1 cellular context compared by ENCODE assay signal in the genomic region with DNA sequence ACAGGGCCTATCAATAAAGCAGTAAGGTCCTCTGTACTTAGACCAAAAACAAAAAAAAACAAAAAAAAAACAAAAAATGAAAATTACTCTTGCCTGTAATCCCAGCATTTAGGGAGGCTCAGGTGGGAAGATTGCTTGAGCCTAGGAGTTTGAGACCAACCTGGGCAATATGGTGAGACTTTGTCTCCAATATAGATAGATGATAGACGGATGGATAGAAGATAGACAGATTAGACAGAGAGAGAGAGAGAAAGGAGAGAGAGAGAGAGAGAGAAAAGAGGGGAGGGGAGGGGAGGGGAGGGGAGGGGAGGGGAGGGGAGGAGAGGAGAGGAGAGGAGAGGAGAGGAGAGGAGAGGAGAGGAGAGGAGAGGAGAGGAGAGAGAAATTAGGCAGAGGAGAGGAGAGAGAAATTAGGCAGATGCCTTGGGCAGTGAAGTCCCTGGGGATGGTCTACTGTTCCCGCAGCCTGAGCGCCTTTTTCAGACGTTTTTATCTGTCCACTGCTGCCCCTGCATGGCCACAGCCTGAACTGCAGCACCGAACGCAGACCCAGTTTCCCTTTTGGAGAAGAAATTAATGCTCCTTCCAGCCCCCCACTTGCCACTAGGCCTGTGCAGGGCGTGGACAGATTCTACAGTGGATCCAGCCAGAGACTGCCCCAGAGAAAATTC.
TF ChIP-seq lines count a peak whose summit lies in the region.

No MANE protein-coding gene starts in this region.

TF ChIP-seq in GM23338, 12 proteins besides CTCF, POLR2A, EP300 and RAD21 (continued from another document):
- TF ChIP-seq, protein P1, sequence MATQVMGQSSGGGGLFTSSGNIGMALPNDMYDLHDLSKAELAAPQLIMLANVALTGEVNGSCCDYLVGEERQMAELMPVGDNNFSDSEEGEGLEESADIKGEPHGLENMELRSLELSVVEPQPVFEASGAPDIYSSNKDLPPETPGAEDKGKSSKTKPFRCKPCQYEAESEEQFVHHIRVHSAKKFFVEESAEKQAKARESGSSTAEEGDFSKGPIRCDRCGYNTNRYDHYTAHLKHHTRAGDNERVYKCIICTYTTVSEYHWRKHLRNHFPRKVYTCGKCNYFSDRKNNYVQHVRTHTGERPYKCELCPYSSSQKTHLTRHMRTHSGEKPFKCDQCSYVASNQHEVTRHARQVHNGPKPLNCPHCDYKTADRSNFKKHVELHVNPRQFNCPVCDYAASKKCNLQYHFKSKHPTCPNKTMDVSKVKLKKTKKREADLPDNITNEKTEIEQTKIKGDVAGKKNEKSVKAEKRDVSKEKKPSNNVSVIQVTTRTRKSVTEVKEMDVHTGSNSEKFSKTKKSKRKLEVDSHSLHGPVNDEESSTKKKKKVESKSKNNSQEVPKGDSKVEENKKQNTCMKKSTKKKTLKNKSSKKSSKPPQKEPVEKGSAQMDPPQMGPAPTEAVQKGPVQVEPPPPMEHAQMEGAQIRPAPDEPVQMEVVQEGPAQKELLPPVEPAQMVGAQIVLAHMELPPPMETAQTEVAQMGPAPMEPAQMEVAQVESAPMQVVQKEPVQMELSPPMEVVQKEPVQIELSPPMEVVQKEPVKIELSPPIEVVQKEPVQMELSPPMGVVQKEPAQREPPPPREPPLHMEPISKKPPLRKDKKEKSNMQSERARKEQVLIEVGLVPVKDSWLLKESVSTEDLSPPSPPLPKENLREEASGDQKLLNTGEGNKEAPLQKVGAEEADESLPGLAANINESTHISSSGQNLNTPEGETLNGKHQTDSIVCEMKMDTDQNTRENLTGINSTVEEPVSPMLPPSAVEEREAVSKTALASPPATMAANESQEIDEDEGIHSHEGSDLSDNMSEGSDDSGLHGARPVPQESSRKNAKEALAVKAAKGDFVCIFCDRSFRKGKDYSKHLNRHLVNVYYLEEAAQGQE (IDR thresholded peaks at IDR 0.05; ENCODE audit: unreplicated experiment), result no peak
- TF ChIP-seq EZH2phosphoT487 (IDR thresholded peaks at IDR 0.05; ENCODE audit: unreplicated experiment) (no peak), POLR2AphosphoS5 (IDR thresholded peaks at IDR 0.05; ENCODE audit: low read depth) (no peak), STAT1 (IDR thresholded peaks at IDR 0.05; ENCODE audit: unreplicated experiment) (no peak), CREB1 (CRISPR knock-in tag; IDR thresholded peaks at IDR 0.05; ENCODE audit: low read depth) (no peak)
- TF ChIP-seq, protein P2, sequence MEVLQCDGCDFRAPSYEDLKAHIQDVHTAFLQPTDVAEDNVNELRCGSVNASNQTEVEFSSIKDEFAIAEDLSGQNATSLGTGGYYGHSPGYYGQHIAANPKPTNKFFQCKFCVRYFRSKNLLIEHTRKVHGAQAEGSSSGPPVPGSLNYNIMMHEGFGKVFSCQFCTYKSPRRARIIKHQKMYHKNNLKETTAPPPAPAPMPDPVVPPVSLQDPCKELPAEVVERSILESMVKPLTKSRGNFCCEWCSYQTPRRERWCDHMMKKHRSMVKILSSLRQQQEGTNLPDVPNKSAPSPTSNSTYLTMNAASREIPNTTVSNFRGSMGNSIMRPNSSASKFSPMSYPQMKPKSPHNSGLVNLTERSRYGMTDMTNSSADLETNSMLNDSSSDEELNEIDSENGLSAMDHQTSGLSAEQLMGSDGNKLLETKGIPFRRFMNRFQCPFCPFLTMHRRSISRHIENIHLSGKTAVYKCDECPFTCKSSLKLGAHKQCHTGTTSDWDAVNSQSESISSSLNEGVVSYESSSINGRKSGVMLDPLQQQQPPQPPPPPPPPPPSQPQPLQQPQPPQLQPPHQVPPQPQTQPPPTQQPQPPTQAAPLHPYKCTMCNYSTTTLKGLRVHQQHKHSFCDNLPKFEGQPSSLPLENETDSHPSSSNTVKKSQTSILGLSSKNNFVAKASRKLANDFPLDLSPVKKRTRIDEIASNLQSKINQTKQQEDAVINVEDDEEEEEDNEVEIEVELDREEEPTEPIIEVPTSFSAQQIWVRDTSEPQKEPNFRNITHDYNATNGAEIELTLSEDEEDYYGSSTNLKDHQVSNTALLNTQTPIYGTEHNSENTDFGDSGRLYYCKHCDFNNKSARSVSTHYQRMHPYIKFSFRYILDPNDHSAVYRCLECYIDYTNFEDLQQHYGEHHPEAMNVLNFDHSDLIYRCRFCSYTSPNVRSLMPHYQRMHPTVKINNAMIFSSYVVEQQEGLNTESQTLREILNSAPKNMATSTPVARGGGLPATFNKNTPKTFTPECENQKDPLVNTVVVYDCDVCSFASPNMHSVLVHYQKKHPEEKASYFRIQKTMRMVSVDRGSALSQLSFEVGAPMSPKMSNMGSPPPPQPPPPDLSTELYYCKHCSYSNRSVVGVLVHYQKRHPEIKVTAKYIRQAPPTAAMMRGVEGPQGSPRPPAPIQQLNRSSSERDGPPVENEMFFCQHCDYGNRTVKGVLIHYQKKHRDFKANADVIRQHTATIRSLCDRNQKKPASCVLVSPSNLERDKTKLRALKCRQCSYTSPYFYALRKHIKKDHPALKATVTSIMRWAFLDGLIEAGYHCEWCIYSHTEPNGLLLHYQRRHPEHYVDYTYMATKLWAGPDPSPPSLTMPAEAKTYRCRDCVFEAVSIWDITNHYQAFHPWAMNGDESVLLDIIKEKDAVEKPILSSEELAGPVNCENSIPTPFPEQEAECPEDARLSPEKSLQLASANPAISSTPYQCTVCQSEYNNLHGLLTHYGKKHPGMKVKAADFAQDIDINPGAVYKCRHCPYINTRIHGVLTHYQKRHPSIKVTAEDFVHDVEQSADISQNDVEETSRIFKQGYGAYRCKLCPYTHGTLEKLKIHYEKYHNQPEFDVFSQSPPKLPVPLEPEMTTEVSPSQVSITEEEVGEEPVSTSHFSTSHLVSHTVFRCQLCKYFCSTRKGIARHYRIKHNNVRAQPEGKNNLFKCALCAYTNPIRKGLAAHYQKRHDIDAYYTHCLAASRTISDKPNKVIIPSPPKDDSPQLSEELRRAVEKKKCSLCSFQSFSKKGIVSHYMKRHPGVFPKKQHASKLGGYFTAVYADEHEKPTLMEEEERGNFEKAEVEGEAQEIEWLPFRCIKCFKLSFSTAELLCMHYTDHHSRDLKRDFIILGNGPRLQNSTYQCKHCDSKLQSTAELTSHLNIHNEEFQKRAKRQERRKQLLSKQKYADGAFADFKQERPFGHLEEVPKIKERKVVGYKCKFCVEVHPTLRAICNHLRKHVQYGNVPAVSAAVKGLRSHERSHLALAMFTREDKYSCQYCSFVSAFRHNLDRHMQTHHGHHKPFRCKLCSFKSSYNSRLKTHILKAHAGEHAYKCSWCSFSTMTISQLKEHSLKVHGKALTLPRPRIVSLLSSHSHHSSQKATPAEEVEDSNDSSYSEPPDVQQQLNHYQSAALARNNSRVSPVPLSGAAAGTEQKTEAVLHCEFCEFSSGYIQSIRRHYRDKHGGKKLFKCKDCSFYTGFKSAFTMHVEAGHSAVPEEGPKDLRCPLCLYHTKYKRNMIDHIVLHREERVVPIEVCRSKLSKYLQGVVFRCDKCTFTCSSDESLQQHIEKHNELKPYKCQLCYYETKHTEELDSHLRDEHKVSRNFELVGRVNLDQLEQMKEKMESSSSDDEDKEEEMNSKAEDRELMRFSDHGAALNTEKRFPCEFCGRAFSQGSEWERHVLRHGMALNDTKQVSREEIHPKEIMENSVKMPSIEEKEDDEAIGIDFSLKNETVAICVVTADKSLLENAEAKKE (CRISPR knock-in tag; IDR thresholded peaks at IDR 0.05), result no peak
TF ChIP-seq in GM23338: peak in this region for 0.
